ENCODE assay signal across 10 cellular contexts in genomic region chr11:12088047-12088481, GRCh38. TPM values are rescaled to one million over a fixed set of nuclear protein-coding genes. Genes with fewer than 3 reads are reported as not detected.
DNase-seq lines count a peak whose midpoint lies in the region; ATAC-seq and TF ChIP-seq lines count a peak whose summit lies in the region.
"Had no signal": no experiment of that assay in that cellular context is flagged by ENCODE, and none has a peak within 500 bp of the region (broad histone marks: within the 10 kb centered on the region; RNA-seq: fewer than 3 reads in every experiment).

No MANE protein-coding gene starts in this region.

- DNase-seq in NCI-H1092 (lab: John Stamatoyannopoulos, UW) (peak; percentile 10), NCI-H1092 treated with DMSO at 0.1 percent for 48 hours (lab: John Stamatoyannopoulos, UW) (no peak), fibroblast of the aortic adventitia (ENCODE audit: low read depth) (peak; percentile 73), NCI-H2081 treated with DMSO at 0.1 percent for 48 hours (lab: John Stamatoyannopoulos, UW) (no peak), SK-N-DZ (ENCODE audit: low spot score) (no peak)
- no peak for DNase-seq in T-helper 2 cell treated with Interferon-gamma antibody and Interleukin-4, amounts not matched to agents 5 μg/mL and 100 μg/mL, for 36 hours (ENCODE audit: low spot score)

- peaks cover 2% of the 10 kb centered on the region for H3K36me3 Mint-ChIP-seq in T-helper 2 cell treated with Interferon-gamma antibody and Interleukin-4, amounts not matched to agents 5 μg/mL and 100 μg/mL, for 36 hours (ENCODE audit: low read depth)
- H3K36me3 Mint-ChIP-seq: naive thymus-derived CD8-positive, alpha-beta T cell had no signal

- H3K4me1 ChIP-seq in skeletal muscle tissue (ENCODE audit: control insufficient read depth in 3 of 3, insufficient read depth in 3 of 3, low read length in 3 of 3), result peaks cover 29 to 38% (median 32%) of the 10 kb centered on the region in 3 donors

- H3K4me3 Mint-ChIP-seq in T-helper 2 cell treated with Interferon-gamma antibody and Interleukin-4, amounts not matched to agents 5 μg/mL and 100 μg/mL, for 36 hours, result peak overlapping the region; percentile 62
- H3K4me3 Mint-ChIP-seq: B cell had no signal

- no peaks in the 10 kb centered on the region for H3K27me3 Mint-ChIP-seq in T-helper 2 cell treated with Interferon-gamma antibody and Interleukin-4, amounts not matched to agents 5 μg/mL and 100 μg/mL, for 36 hours (ENCODE audit: low read depth)
- H3K27me3 Mint-ChIP-seq: naive thymus-derived CD8-positive, alpha-beta T cell had no signal

- no peaks in the 10 kb centered on the region for H3K9me3 ChIP-seq in skeletal muscle tissue (ENCODE audit: control insufficient read depth in 3 of 3, low read length in 3 of 3)

- H3K36me3 ChIP-seq in skeletal muscle tissue (ENCODE audit: control insufficient read depth in 3 of 3, insufficient read depth in 3 of 3, low read length in 3 of 3), result no peaks in the 10 kb centered on the region

- TF ChIP-seq CTCF in fibroblast of the aortic adventitia (IDR thresholded peaks at IDR 0.05; ENCODE audit: insufficient read depth, low read length), result peak; percentile 52

- peak overlapping the region; percentile 68 for H3K27ac ChIP-seq in skeletal muscle tissue (ENCODE audit: low read depth, low read length)

- H3K27ac Mint-ChIP-seq in T-helper 2 cell treated with Interferon-gamma antibody and Interleukin-4, amounts not matched to agents 5 μg/mL and 100 μg/mL, for 36 hours, result peak overlapping the region; percentile 98
- H3K27ac Mint-ChIP-seq: B cell had no signal

- no peak for ATAC-seq in GM19467 (IDR thresholded peaks at IDR 0.05; ENCODE audit: unreplicated experiment)

- H3K4me1 Mint-ChIP-seq in T-helper 2 cell treated with Interferon-gamma antibody and Interleukin-4, amounts not matched to agents 5 μg/mL and 100 μg/mL, for 36 hours (ENCODE audit: low read depth), result peaks cover 69% of the 10 kb centered on the region

- H3K4me3 ChIP-seq in fibroblast of the aortic adventitia (ENCODE audit: low read depth, low read length), result no peak overlapping the region
- H3K4me3 ChIP-seq in skeletal muscle tissue (ENCODE audit: low read length in 3 of 3), result no peak overlapping the region

- H3K9ac ChIP-seq in skeletal muscle tissue (ENCODE audit: low read depth in 1 of 3, low read length in 3 of 3), result no peak overlapping the region

- H3K27me3 ChIP-seq in skeletal muscle tissue (ENCODE audit: control insufficient read depth in 3 of 3, insufficient read depth in 3 of 3, low read length in 3 of 3), result peaks cover 0 to 11% (median 2%) of the 10 kb centered on the region in 3 donors

- no peaks in the 10 kb centered on the region for H3K9me3 Mint-ChIP-seq in T-helper 2 cell treated with Interferon-gamma antibody and Interleukin-4, amounts not matched to agents 5 μg/mL and 100 μg/mL, for 36 hours
- H3K9me3 Mint-ChIP-seq: naive thymus-derived CD8-positive, alpha-beta T cell had no signal

RNA-seq across cellular contexts. Expression of gene MICAL2, which starts 22.3 kb away (rescaled TPM):
- total RNA-seq in fibroblast of the aortic adventitia (ENCODE audit: low replicate concordance), result 31.9 and 146 TPM in 2 replicates
- 35.5 TPM for total RNA-seq in skeletal muscle tissue
- 1.8 and 2.1 TPM in 2 replicates for polyA plus RNA-seq in SK-N-DZ (2014; cell fraction: cytosol; rRNA removed)
- polyA plus RNA-seq in SK-N-DZ (2014; cell fraction: nucleus; rRNA removed), result 1.2 and 3.2 TPM in 2 replicates

Comparison
In these comparisons a context has a peak if more than half of its experiments do, and no peak if none do; other contexts are left out.
1. DNase-seq: peak in NCI-H1092 (single experiment) and fibroblast of the aortic adventitia (single experiment); none in NCI-H1092 treated with DMSO at 0.1 percent for 48 hours (single experiment), T-helper 2 cell treated with Interferon-gamma antibody and Interleukin-4, amounts not matched to agents 5 μg/mL and 100 μg/mL, for 36 hours (single experiment), NCI-H2081 treated with DMSO at 0.1 percent for 48 hours (single experiment) and SK-N-DZ (single experiment).